In genomic region chrX:108736509-108737479, GRCh38 we compare ENCODE assay signal across 8 cellular contexts. TPM values are rescaled to one million over a fixed set of nuclear protein-coding genes. Genes with fewer than 3 reads are reported as not detected.
DNase-seq lines count a peak whose midpoint lies in the region; ATAC-seq and TF ChIP-seq lines count a peak whose summit lies in the region.

TSS of gene IRS4 (minus strand) at chrX:108736563.

- peak within 1 kb of the TSS; percentile 53 for H3K4me3 ChIP-seq in cardiac muscle cell
- H3K4me3 ChIP-seq in adipocyte (ENCODE audit: low read length): peak within 1 kb of the TSS; percentile 61
- peak within 1 kb of the TSS; percentile 69 for H3K4me3 ChIP-seq in thoracic aorta

- H3K36me3 Mint-ChIP-seq in activated CD8-positive, alpha-beta T cell treated with anti-CD3 and anti-CD28 coated beads, Interleukin-2, amount 10 ng/mL, durations not matched to agents 7 days and 5 days (ENCODE audit: low read depth): no peaks in the 10 kb centered on the region

- POLR2A ChIA-PET in activated CD8-positive, alpha-beta T cell treated with anti-CD3 and anti-CD28 coated beads, Interleukin-2, amount 10 ng/mL, durations not matched to agents 7 days and 5 days (lab: Charles Lee): no interaction called here

- H3K27me3 ChIP-seq in cardiac muscle cell (peaks cover 60% of the 10 kb centered on the region), adipocyte (replicated peaks; ENCODE audit: control insufficient read depth, insufficient read depth, low read length) (peaks cover 55% of the 10 kb centered on the region), thoracic aorta (replicated peaks; ENCODE audit: insufficient read depth) (no peaks in the 10 kb centered on the region)

- H3K9ac ChIP-seq in adipocyte (ENCODE audit: low read length): no peak within 1 kb of the TSS

- no peaks in the 10 kb centered on the region for H3K36me3 ChIP-seq in cardiac muscle cell
- H3K36me3 ChIP-seq in adipocyte (ENCODE audit: control insufficient read depth, insufficient read depth, low read length, severe bottlenecking): no peaks in the 10 kb centered on the region
- no peaks in the 10 kb centered on the region for H3K36me3 ChIP-seq in thoracic aorta

- peaks cover 18% of the 10 kb centered on the region for H3K27me3 Mint-ChIP-seq in activated CD8-positive, alpha-beta T cell treated with anti-CD3 and anti-CD28 coated beads, Interleukin-2, amount 10 ng/mL, durations not matched to agents 7 days and 5 days (ENCODE audit: low read depth)

- H3K27ac ChIP-seq in cardiac muscle cell (no peak within 1 kb of the TSS), thoracic aorta (no peak within 1 kb of the TSS)

- H3K27ac Mint-ChIP-seq in activated CD8-positive, alpha-beta T cell treated with anti-CD3 and anti-CD28 coated beads, Interleukin-2, amount 10 ng/mL, durations not matched to agents 7 days and 5 days: no peak within 1 kb of the TSS

- H3K9me3 ChIP-seq in cardiac muscle cell (ENCODE audit: low read depth) (no peaks in the 10 kb centered on the region), adipocyte (ENCODE audit: control insufficient read depth, low read length) (peaks cover 6% of the 10 kb centered on the region), thoracic aorta (no peaks in the 10 kb centered on the region)

- ATAC-seq in thoracic aorta (ENCODE audit: insufficient number of reproducible peaks, low FRiP score, low read depth) (no peak), HG02852 (IDR thresholded peaks at IDR 0.05; ENCODE audit: unreplicated experiment) (no peak), GM18861 (IDR thresholded peaks at IDR 0.05; ENCODE audit: unreplicated experiment) (no peak)
- ATAC-seq in activated CD8-positive, alpha-beta T cell treated with anti-CD3 and anti-CD28 coated beads, Interleukin-2, amount 10 ng/mL, durations not matched to agents 7 days and 5 days: no peak

- H3K9me3 Mint-ChIP-seq in activated CD8-positive, alpha-beta T cell treated with anti-CD3 and anti-CD28 coated beads, Interleukin-2, amount 10 ng/mL, durations not matched to agents 7 days and 5 days (ENCODE audit: insufficient read depth): no peaks in the 10 kb centered on the region

- DNase-seq in cardiac muscle cell (ENCODE audit: low read depth in 1 of 2, low spot score in 1 of 2) (peak; percentile 27 to 79), cardiac septum (ENCODE audit: low spot score) (no peak), adipocyte (ENCODE audit: low read depth) (peak; percentile 18), islet precursor cell (peak; percentile 97), thoracic aorta (ENCODE audit: low spot score) (no peak)
- no peak for DNase-seq in activated CD8-positive, alpha-beta T cell treated with anti-CD3 and anti-CD28 coated beads, Interleukin-2, amount 10 ng/mL, durations not matched to agents 7 days and 5 days

- H3K4me1 ChIP-seq in cardiac muscle cell (ENCODE audit: low read depth) (peaks cover 4% of the 10 kb centered on the region), adipocyte (ENCODE audit: control insufficient read depth, insufficient read depth, low read length) (no peaks in the 10 kb centered on the region), thoracic aorta (ENCODE audit: control insufficient read depth in 1 of 2, low read depth in 2 of 2) (peaks cover 0 to 10% of the 10 kb centered on the region in 2 donors)

- no peak for TF ChIP-seq CTCF in cardiac muscle cell (IDR thresholded peaks at IDR 0.05; ENCODE audit: low read depth, low read length)
- TF ChIP-seq CTCF in thoracic aorta (IDR thresholded peaks at IDR 0.05): no peak

- H3K4me3 Mint-ChIP-seq in activated CD8-positive, alpha-beta T cell treated with anti-CD3 and anti-CD28 coated beads, Interleukin-2, amount 10 ng/mL, durations not matched to agents 7 days and 5 days: no peak within 1 kb of the TSS

- H3K4me1 Mint-ChIP-seq in activated CD8-positive, alpha-beta T cell treated with anti-CD3 and anti-CD28 coated beads, Interleukin-2, amount 10 ng/mL, durations not matched to agents 7 days and 5 days (ENCODE audit: low read depth): no peaks in the 10 kb centered on the region

- intact Hi-C loops in cardiac septum (cut with DNase I): no loop called here

- CTCF ChIA-PET in activated CD8-positive, alpha-beta T cell treated with anti-CD3 and anti-CD28 coated beads, Interleukin-2, amount 10 ng/mL, durations not matched to agents 7 days and 5 days (lab: Charles Lee): no interaction called here

RNA-seq across cellular contexts. Expression of gene IRS4, which starts in this region (rescaled TPM):
- total RNA-seq in cardiac muscle cell: 0.35 TPM in 1 of 2 replicates, not detected in the other
- not detected in 2 replicates for polyA plus RNA-seq in cardiac muscle cell
- total RNA-seq in cardiac septum: not detected
- not detected for total RNA-seq in thoracic aorta
- not detected for total RNA-seq in activated CD8-positive, alpha-beta T cell treated with anti-CD3 and anti-CD28 coated beads, Interleukin-2, amount 10 ng/mL, durations not matched to agents 7 days and 5 days

Comparison
In these comparisons a context has a peak if more than half of its experiments do, and no peak if none do; other contexts are left out.
1. Peak in DNase-seq and H3K4me3 ChIP-seq in cardiac muscle cell; RNA of the gene not detected or under 1 TPM.
2. DNase-seq: peak in adipocyte (single experiment) and islet precursor cell (single experiment); none in cardiac septum (single experiment), thoracic aorta (single experiment) and activated CD8-positive, alpha-beta T cell treated with anti-CD3 and anti-CD28 coated beads, Interleukin-2, amount 10 ng/mL, durations not matched to agents 7 days and 5 days (single experiment).
3. Peak in every context shown above with its lines, with median percentiles within 50 percentile points of each other: H3K4me3 ChIP-seq.